In genomic region chr11:27837895-27838563, GRCh38 we compare ENCODE assay signal across 15 cellular contexts.
A peak's percentile ranks its signal among the peaks of the same experiment; 100 is the strongest.
DNase-seq lines count a peak whose midpoint lies in the region; ATAC-seq lines count a peak whose summit lies in the region.
"Had no signal": no experiment of that assay in that cellular context is flagged by ENCODE, and none has a peak within 500 bp of the region (broad histone marks: within the 10 kb centered on the region; RNA-seq: fewer than 3 reads in every experiment).

No MANE protein-coding gene starts in this region.

- DNase-seq in nucleus accumbens (lab: John Stamatoyannopoulos, UW) (no peak), COLO668 (lab: John Stamatoyannopoulos, UW; ENCODE audit: unreplicated experiment) (no peak), ecto neural progenitor cell (ENCODE audit: low spot score) (no peak)
- DNase-seq in stimulated activated CD4-positive, alpha-beta T cell treated with anti-CD3 and anti-CD28 coated beads, Interleukin-4, amount 100 ng/mL, for 1 hour = no peak
- DNase-seq: activated CD4-positive, alpha-beta T cell treated with anti-CD3 and anti-CD28 coated beads, Interleukin-2, amount 10 ng/mL, durations not matched to agents 7 days and 5 days; activated naive CD8-positive, alpha-beta T cell treated with anti-CD3 and anti-CD28 coated beads for 36 hours; foreskin melanocyte; left colon; NCI-H2171 treated with DMSO at 0.1 percent for 48 hours; occipital lobe; substantia nigra had no signal

- ATAC-seq in GM18502 (IDR thresholded peaks at IDR 0.05; ENCODE audit: poor library complexity, unreplicated experiment) (peak; percentile 92), GM19455 (IDR thresholded peaks at IDR 0.05; ENCODE audit: unreplicated experiment) (peak; percentile 76), HG02870 (IDR thresholded peaks at IDR 0.05; ENCODE audit: unreplicated experiment) (peak; percentile 88), HG03571 (IDR thresholded peaks at IDR 0.05; ENCODE audit: unreplicated experiment) (peak; percentile 68)
- ATAC-seq: left colon had no signal
